In the genomic region with DNA sequence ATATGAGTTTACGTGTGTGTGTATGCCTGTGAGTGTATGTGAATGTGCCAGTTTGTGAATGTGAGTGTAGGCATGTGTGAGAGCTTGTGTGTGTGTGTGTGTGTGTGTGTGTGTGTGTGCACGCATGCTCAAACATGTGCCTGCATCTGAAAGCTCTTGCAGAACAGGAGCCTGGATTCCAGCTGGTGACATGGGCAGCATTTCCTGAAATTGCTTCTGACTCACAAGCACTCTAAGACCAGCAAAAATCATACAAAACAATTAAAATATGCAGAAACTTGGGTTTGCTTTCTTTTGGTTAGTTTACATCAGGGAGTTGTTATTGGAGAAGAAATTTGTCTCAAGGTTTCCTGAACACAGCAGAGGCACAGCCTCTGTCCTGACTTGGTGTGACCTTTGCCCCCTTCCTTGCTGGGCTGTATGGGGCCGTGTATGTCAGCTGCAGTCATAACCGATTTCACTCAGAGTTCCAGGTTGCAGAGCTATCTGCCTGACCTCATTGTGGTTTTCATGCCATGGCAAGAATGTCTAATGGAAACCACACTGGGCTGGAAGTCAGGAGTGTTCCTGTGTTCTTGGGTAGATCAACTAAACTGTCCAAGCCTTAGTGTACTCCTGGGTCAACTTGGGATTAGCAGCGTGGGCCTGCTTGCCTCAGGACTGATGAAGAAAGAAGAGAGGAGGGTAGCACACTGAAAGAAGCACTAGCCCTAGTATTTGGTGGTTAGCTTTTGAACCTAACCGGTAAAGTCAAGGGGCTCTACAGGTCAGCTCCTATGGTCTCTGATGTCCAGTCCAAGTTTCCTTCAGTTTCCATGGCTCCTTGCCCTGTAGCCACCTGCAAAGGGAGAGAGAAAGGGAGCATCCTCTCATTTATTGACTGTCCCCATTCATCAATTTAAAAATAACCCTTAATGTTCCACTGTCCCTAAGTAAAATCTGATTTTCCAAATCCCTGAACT, we compare ENCODE assay signal across 9 cellular contexts.
DNase-seq lines count a peak whose midpoint lies in the region; ATAC-seq and TF ChIP-seq lines count a peak whose summit lies in the region.
"Had no signal": no experiment of that assay in that cellular context is flagged by ENCODE, and none has a peak within 500 bp of the region (broad histone marks: within the 10 kb centered on the region; RNA-seq: fewer than 3 reads in every experiment).

No MANE protein-coding gene starts in this region.

- peaks cover 4% of the 10 kb centered on the region for H3K27me3 Mint-ChIP-seq in WTC11 (ENCODE audit: low read depth)

- peaks cover 5 to 45% (median 24%) of the 10 kb centered on the region in 9 donors for H3K4me1 ChIP-seq in heart right ventricle

- H3K27ac Mint-ChIP-seq in WTC11, result no peak overlapping the region

- CTCF ChIA-PET in WTC11 (lab: Charles Lee), result no interaction called here

- H3K9me3 Mint-ChIP-seq in WTC11, result peaks cover 9% of the 10 kb centered on the region
- H3K9me3 Mint-ChIP-seq: central memory CD8-positive, alpha-beta T cell had no signal

- H3K9me3 ChIP-seq in heart right ventricle, result peaks cover 0 to 8% (median 0%) of the 10 kb centered on the region in 11 donors

- POLR2A ChIA-PET in WTC11 (lab: Charles Lee), result no interaction called here

- peaks cover 15% of the 10 kb centered on the region for H3K4me1 Mint-ChIP-seq in WTC11
- H3K4me1 Mint-ChIP-seq: central memory CD8-positive, alpha-beta T cell had no signal

- H3K4me3 Mint-ChIP-seq in WTC11, result no peak overlapping the region
- H3K4me3 Mint-ChIP-seq: central memory CD8-positive, alpha-beta T cell had no signal

- peaks cover 3% of the 10 kb centered on the region; the same call in 1 of the 2 replicates for H3K36me3 Mint-ChIP-seq in WTC11

- H3K36me3 ChIP-seq in heart right ventricle, result no peaks in the 10 kb centered on the region

- TF ChIP-seq POLR2A in GM18505 (IDR thresholded peaks at IDR 0.05; ENCODE audit: borderline replicate concordance, extremely low read depth, insufficient read depth, insufficient read length), result no peak

- H3K27ac ChIP-seq in heart right ventricle, result peak overlapping the region in 2 of 10 donors; percentile 4 to 9

- peak; percentile 90 for DNase-seq in HCEC 1CT
- peak; percentile 99 for DNase-seq in amniotic epithelial cell (ENCODE audit: low read depth)
- no peak for DNase-seq in heart right ventricle
- peak; percentile 96 for DNase-seq in smooth muscle cell of the brain vasculature (ENCODE audit: low read depth, low spot score)
- DNase-seq in WTC11 (ENCODE audit: low spot score), result no peak

- 58 to 65% methylated on average over 6 of the region's 6 CpGs for WGBS in heart right ventricle, 2 donors

- H3K27me3 ChIP-seq in heart right ventricle, result no peaks in the 10 kb centered on the region

- intact Hi-C loops in heart right ventricle (cut with DNase I), result no loop called here

- TF ChIP-seq CTCF in heart right ventricle (IDR thresholded peaks at IDR 0.05), result no peak
- TF ChIP-seq CTCF in WTC11 (IDR thresholded peaks at IDR 0.05), result no peak

- peak in 7 of 8 donors; percentile 18 to 70 (median 27) for ATAC-seq in heart right ventricle
- ATAC-seq in GM18505 (IDR thresholded peaks at IDR 0.05; ENCODE audit: unreplicated experiment), result no peak
- ATAC-seq in GM21515 (IDR thresholded peaks at IDR 0.05; ENCODE audit: unreplicated experiment), result no peak
- ATAC-seq in HG03520 (IDR thresholded peaks at IDR 0.05; ENCODE audit: unreplicated experiment), result no peak
- no peak for ATAC-seq in WTC11

- H3K4me3 ChIP-seq in heart right ventricle, result no peak overlapping the region

TF ChIP-seq in WTC11, 78 proteins besides CTCF, POLR2A, EP300 and RAD21:
- TF ChIP-seq MXD4 (CRISPR knock-in tag; IDR thresholded peaks at IDR 0.05; ENCODE audit: borderline replicate concordance), result no peak
- TF ChIP-seq, protein P1, sequence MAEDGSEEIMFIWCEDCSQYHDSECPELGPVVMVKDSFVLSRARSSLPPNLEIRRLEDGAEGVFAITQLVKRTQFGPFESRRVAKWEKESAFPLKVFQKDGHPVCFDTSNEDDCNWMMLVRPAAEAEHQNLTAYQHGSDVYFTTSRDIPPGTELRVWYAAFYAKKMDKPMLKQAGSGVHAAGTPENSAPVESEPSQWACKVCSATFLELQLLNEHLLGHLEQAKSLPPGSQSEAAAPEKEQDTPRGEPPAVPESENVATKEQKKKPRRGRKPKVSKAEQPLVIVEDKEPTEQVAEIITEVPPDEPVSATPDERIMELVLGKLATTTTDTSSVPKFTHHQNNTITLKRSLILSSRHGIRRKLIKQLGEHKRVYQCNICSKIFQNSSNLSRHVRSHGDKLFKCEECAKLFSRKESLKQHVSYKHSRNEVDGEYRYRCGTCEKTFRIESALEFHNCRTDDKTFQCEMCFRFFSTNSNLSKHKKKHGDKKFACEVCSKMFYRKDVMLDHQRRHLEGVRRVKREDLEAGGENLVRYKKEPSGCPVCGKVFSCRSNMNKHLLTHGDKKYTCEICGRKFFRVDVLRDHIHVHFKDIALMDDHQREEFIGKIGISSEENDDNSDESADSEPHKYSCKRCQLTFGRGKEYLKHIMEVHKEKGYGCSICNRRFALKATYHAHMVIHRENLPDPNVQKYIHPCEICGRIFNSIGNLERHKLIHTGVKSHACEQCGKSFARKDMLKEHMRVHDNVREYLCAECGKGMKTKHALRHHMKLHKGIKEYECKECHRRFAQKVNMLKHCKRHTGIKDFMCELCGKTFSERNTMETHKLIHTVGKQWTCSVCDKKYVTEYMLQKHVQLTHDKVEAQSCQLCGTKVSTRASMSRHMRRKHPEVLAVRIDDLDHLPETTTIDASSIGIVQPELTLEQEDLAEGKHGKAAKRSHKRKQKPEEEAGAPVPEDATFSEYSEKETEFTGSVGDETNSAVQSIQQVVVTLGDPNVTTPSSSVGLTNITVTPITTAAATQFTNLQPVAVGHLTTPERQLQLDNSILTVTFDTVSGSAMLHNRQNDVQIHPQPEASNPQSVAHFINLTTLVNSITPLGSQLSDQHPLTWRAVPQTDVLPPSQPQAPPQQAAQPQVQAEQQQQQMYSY (CRISPR knock-in tag; IDR thresholded peaks at IDR 0.05), result no peak

Comparison
In these comparisons a context has a peak if more than half of its experiments do, and no peak if none do; other contexts are left out.
1. DNase-seq: peak in HCEC 1CT (single experiment), amniotic epithelial cell (single experiment) and smooth muscle cell of the brain vasculature (single experiment); none in heart right ventricle (0 of 2) and WTC11 (single experiment).
2. ATAC-seq: peak in heart right ventricle (7 of 8); none in GM18505 (single experiment), GM21515 (single experiment), HG03520 (single experiment) and WTC11 (single experiment).